In genomic region chr14:69877492-69877891, GRCh38 we compare ENCODE assay signal across 9 cellular contexts. TPM values are rescaled to one million over a fixed set of nuclear protein-coding genes. Genes with fewer than 3 reads are reported as not detected.
DNase-seq lines count a peak whose midpoint lies in the region; ATAC-seq and TF ChIP-seq lines count a peak whose summit lies in the region.
"Had no signal": no experiment of that assay in that cellular context is flagged by ENCODE, and none has a peak within 500 bp of the region (broad histone marks: within the 10 kb centered on the region; RNA-seq: fewer than 3 reads in every experiment).

No MANE protein-coding gene starts in this region.

- H3K9me3 ChIP-seq in Karpas-422 (ENCODE audit: low read length) (no peaks in the 10 kb centered on the region), adrenal gland (replicated peaks in 1 of 3) (no peaks in the 10 kb centered on the region)

- DNase-seq in DMS114 treated with DMSO at 0.1 percent for 48 hours (lab: John Stamatoyannopoulos, UW; ENCODE audit: unreplicated experiment): peak; percentile 4
- DNase-seq in Karpas-422: peak; percentile 74
- no peak for DNase-seq in adrenal gland
- peak; percentile 83 for DNase-seq in medulla oblongata (ENCODE audit: extremely low spot score)
- no peak for DNase-seq in NOMO-1 (lab: John Stamatoyannopoulos, UW; ENCODE audit: unreplicated experiment in 2 of 2)
- DNase-seq in MV-4-11 (lab: John Stamatoyannopoulos, UW): no peak
- DNase-seq in NCI-H187 treated with DMSO at 0.1 percent for 48 hours (lab: John Stamatoyannopoulos, UW): no peak
- DNase-seq: naive thymus-derived CD4-positive, alpha-beta T cell had no signal

- H3K36me3 ChIP-seq in Karpas-422 (ENCODE audit: insufficient read depth, low read length) (no peaks in the 10 kb centered on the region), adrenal gland (replicated peaks in 1 of 2) (no peaks in the 10 kb centered on the region)

- H3K4me3 ChIP-seq in Karpas-422 (ENCODE audit: low read length) (no peak overlapping the region), adrenal gland (no peak overlapping the region)

- H3K4me1 ChIP-seq in Karpas-422 (ENCODE audit: low read length) (no peaks in the 10 kb centered on the region), adrenal gland (replicated peaks in 1 of 2) (peaks cover 0 to 4% of the 10 kb centered on the region in 2 donors)

- H3K79me2 ChIP-seq in Karpas-422 (ENCODE audit: low read length): no peaks in the 10 kb centered on the region

- no peaks in the 10 kb centered on the region for H3K9me2 ChIP-seq in Karpas-422 (replicated peaks; ENCODE audit: insufficient read depth, low read length)

- H3K4me2 ChIP-seq in Karpas-422 (ENCODE audit: low read depth, low read length, poor library complexity, severe bottlenecking): no peak overlapping the region

- TF ChIP-seq CTCF in adrenal gland (IDR thresholded peaks at IDR 0.05): peak; percentile 29 to 60 (median 50)

- H2AFZ ChIP-seq in Karpas-422 (ENCODE audit: low read length): no peak overlapping the region

- WGBS in adrenal gland, 4 donors: 27 to 42% (median 37%) methylated on average over 2 of the region's 2 CpGs

- no peak for ATAC-seq in GM19397 (IDR thresholded peaks at IDR 0.05; ENCODE audit: unreplicated experiment)
- ATAC-seq: naive thymus-derived CD4-positive, alpha-beta T cell had no signal

- intact Hi-C loops in adrenal gland (cut with DNase I): loop anchor here (5.0 to 10.0 kb wide), 2 partner anchors 127 to 135 kb away; no protein-coding TSS in a partner anchor

- H3K27me3 ChIP-seq in Karpas-422 (ENCODE audit: low read length): no peaks in the 10 kb centered on the region
- H3K27me3 ChIP-seq in adrenal gland: peaks cover 13% of the 10 kb centered on the region

- H3K9ac ChIP-seq in Karpas-422 (ENCODE audit: low read length): no peak overlapping the region

- no peaks in the 10 kb centered on the region for H4K20me1 ChIP-seq in Karpas-422 (ENCODE audit: insufficient read depth, low read depth, low read length)

- TF ChIP-seq POLR2A in adrenal gland (IDR thresholded peaks at IDR 0.05): no peak

- H3K27ac ChIP-seq in Karpas-422 (ENCODE audit: low read length): no peak overlapping the region
- H3K27ac ChIP-seq in adrenal gland: no peak overlapping the region

RNA-seq across cellular contexts. Expression of gene SMOC1, which starts 1.7 kb away (rescaled TPM):
- total RNA-seq in Karpas-422 (2014; rRNA removed; shearing (Covaris generic); ENCODE audit: low replicate concordance): not detected in 2 replicates
- total RNA-seq in adrenal gland: 1 to 10 TPM; 2.6 to 7.3 (median 4.1) TPM
- 10 to 100 TPM in 2 of 3 donors, 1 to 10 TPM in 1; 6.4 to 19.8 (median 10.2) TPM for polyA plus RNA-seq in adrenal gland
- polyA plus RNA-seq: naive thymus-derived CD4-positive, alpha-beta T cell had no signal

Comparison
In these comparisons a context has a peak if more than half of its experiments do, and no peak if none do; other contexts are left out.
1. DNase-seq: peak in DMS114 treated with DMSO at 0.1 percent for 48 hours (single experiment), Karpas-422 (single experiment) and medulla oblongata (single experiment); none in adrenal gland (0 of 7), NOMO-1 (0 of 2), MV-4-11 (single experiment) and NCI-H187 treated with DMSO at 0.1 percent for 48 hours (single experiment).